ENCODE assay signal across 12 cellular contexts in genomic region chr9:8188720-8189407, GRCh38.
DNase-seq lines count a peak whose midpoint lies in the region; ATAC-seq and TF ChIP-seq lines count a peak whose summit lies in the region.
"Had no signal": no experiment of that assay in that cellular context is flagged by ENCODE, and none has a peak within 500 bp of the region (broad histone marks: within the 10 kb centered on the region; RNA-seq: fewer than 3 reads in every experiment).

No MANE protein-coding gene starts in this region.

- TF ChIP-seq CTCF in body of pancreas (IDR thresholded peaks at IDR 0.05): no peak

- no peak for TF ChIP-seq POLR2A in body of pancreas (IDR thresholded peaks at IDR 0.05)

- intact Hi-C loops in body of pancreas (cut with DNase I): no loop called here

- peak; percentile 43 for DNase-seq in stimulated activated CD4-positive, alpha-beta T cell treated with anti-CD3 and anti-CD28 coated beads, Interleukin-15, amount 100 ng/mL, for 24 hours
- no peak for DNase-seq in stimulated activated CD4-positive, alpha-beta T cell treated with anti-CD3 and anti-CD28 coated beads, Interleukin-4, amount 100 ng/mL, for 1 hour
- peak; percentile 58 for DNase-seq in NCI-H345 (lab: John Stamatoyannopoulos, UW)
- DNase-seq in astrocyte of the hippocampus (ENCODE audit: low read depth, low spot score): peak; percentile 51
- DNase-seq in GM19238 (ENCODE audit: insufficient read length, low spot score): no peak
- DNase-seq in body of pancreas: no peak
- DNase-seq: CD4-positive, alpha-beta memory T cell; erythroblast; NCI-H510A treated with DMSO at 0.1 percent for 48 hours; ovary; SJCRH30 had no signal

- WGBS in body of pancreas, 2 donors: 78 to 83% methylated on average over 6 of the region's 6 CpGs

- H3K27ac ChIP-seq in body of pancreas: no peak overlapping the region
- H3K27ac ChIP-seq: ovary, SJCRH30 had no signal

- no peaks in the 10 kb centered on the region for H3K9me3 ChIP-seq in body of pancreas
- H3K9me3 ChIP-seq: ovary had no signal

- ATAC-seq in body of pancreas: no peak
- ATAC-seq in GM18502 (IDR thresholded peaks at IDR 0.05; ENCODE audit: poor library complexity, unreplicated experiment): no peak

- H3K27me3 ChIP-seq in body of pancreas: no peaks in the 10 kb centered on the region
- H3K27me3 ChIP-seq: ovary, SJCRH30 had no signal

- H3K4me3 ChIP-seq in body of pancreas: no peak overlapping the region
- H3K4me3 ChIP-seq: ovary, SJCRH30 had no signal

- no peaks in the 10 kb centered on the region for H3K36me3 ChIP-seq in body of pancreas (replicated peaks in 1 of 2; ENCODE audit: insufficient read depth in 1 of 2, low read depth in 2 of 2)
- H3K36me3 ChIP-seq: ovary, SJCRH30 had no signal

- H3K4me1 ChIP-seq in body of pancreas: no peaks in the 10 kb centered on the region
- H3K4me1 ChIP-seq: SJCRH30 had no signal

Comparison
In these comparisons a context has a peak if more than half of its experiments do, and no peak if none do; other contexts are left out.
1. DNase-seq: peak in stimulated activated CD4-positive, alpha-beta T cell treated with anti-CD3 and anti-CD28 coated beads, Interleukin-15, amount 100 ng/mL, for 24 hours (single experiment), NCI-H345 (single experiment) and astrocyte of the hippocampus (single experiment); none in stimulated activated CD4-positive, alpha-beta T cell treated with anti-CD3 and anti-CD28 coated beads, Interleukin-4, amount 100 ng/mL, for 1 hour (single experiment), GM19238 (single experiment) and body of pancreas (0 of 4).